Comparison of ENCODE assay signal across 8 cellular contexts in the genomic region with DNA sequence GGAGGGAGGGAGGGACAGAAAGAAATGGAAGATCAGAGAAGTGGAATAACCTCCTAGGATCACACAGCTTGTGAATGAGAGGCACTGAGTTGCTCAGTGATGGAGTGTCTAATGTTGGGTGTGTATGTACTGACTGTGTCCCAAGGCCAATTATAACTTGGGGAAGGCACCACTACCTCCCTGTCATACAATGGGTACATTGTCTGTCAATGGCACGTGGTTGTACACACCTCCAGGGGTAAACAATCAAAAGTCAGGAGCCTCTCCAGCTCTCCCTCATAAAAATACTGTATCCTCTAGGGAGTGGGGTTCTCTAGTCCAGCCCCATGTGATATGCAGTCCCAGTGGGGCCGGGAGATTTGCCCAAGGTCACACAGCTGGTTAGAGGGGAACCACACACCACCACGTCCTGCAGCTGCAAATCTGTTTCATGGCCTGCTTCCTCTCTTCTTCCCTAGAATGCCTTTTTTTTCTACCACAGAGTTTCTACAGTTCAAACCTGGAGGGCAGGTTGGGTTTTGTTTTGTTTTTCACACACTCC.
DNase-seq lines count a peak whose midpoint lies in the region; ATAC-seq and TF ChIP-seq lines count a peak whose summit lies in the region.

No MANE protein-coding gene starts in this region.

- H3K9me2 ChIP-seq in OCI-LY7 (ENCODE audit: insufficient read depth, low read length), result no peaks in the 10 kb centered on the region

- H3K27me3 Mint-ChIP-seq in activated T-cell treated with anti-CD3 and anti-CD28 coated beads, Interleukin-2, amount 50 U/mL, for 24 hours, result peaks cover 7% of the 10 kb centered on the region

- H3K9me3 ChIP-seq in OCI-LY7 (ENCODE audit: low read length), result peaks cover 11% of the 10 kb centered on the region

- no peaks in the 10 kb centered on the region for H4K20me1 ChIP-seq in OCI-LY7 (ENCODE audit: insufficient read depth, low read length)

- no peak overlapping the region for H3K27ac Mint-ChIP-seq in stimulated activated effector memory CD8-positive, alpha-beta T cell treated with anti-CD3 and anti-CD28 coated beads, Interleukin-12 subunit alpha, Interleukin-12 subunit beta, amount 100 ng/mL, for 72 hours
- H3K27ac Mint-ChIP-seq in activated T-cell treated with anti-CD3 and anti-CD28 coated beads, Interleukin-2, amount 50 U/mL, for 24 hours, result no peak overlapping the region

- no peaks in the 10 kb centered on the region for H3K36me3 Mint-ChIP-seq in stimulated activated effector memory CD8-positive, alpha-beta T cell treated with anti-CD3 and anti-CD28 coated beads, Interleukin-12 subunit alpha, Interleukin-12 subunit beta, amount 100 ng/mL, for 72 hours
- no peaks in the 10 kb centered on the region for H3K36me3 Mint-ChIP-seq in activated T-cell treated with anti-CD3 and anti-CD28 coated beads, Interleukin-2, amount 50 U/mL, for 24 hours (ENCODE audit: low read depth)

- no peak for TF ChIP-seq CTCF in OCI-LY7 (conservative IDR thresholded peaks at IDR 0.05; ENCODE audit: low read length)

- peak overlapping the region; percentile 66 for H3K27ac ChIP-seq in OCI-LY7 (ENCODE audit: low read depth, low read length, poor library complexity, severe bottlenecking)

- H2AFZ ChIP-seq in OCI-LY7 (ENCODE audit: low read length), result no peak overlapping the region

- POLR2A ChIA-PET in OCI-LY7 (lab: Charles Lee), result interaction anchor here (0.6 to 2.4 kb wide), 8 partner anchors 7 to 651 kb away, joined by 3 to 21 read pairs (median 4); a partner anchor contains a TSS

- peak overlapping the region; percentile 60 for H3K4me2 ChIP-seq in OCI-LY7 (ENCODE audit: low read length)

- H3K4me1 ChIP-seq in OCI-LY7 (ENCODE audit: insufficient read depth, low read length, poor library complexity, severe bottlenecking), result peaks cover 56% of the 10 kb centered on the region

- peak; percentile 56 for DNase-seq in NCI-H748 (lab: John Stamatoyannopoulos, UW; ENCODE audit: unreplicated experiment)
- DNase-seq in NCI-H748 treated with DMSO at 0.1 percent for 48 hours (lab: John Stamatoyannopoulos, UW), result no peak
- DNase-seq in OCI-LY7 (ENCODE audit: low spot score), result peak; percentile 93
- no peak for DNase-seq in stimulated activated effector memory CD8-positive, alpha-beta T cell treated with anti-CD3 and anti-CD28 coated beads, Interleukin-12 subunit alpha, Interleukin-12 subunit beta, amount 100 ng/mL, for 72 hours (ENCODE audit: low spot score in 2 of 2)
- DNase-seq in NCI-H1105 treated with DMSO at 0.1 percent for 48 hours (lab: John Stamatoyannopoulos, UW), result no peak
- no peak for DNase-seq in NCI-H510A (lab: John Stamatoyannopoulos, UW)
- no peak for DNase-seq in activated T-cell treated with anti-CD3 and anti-CD28 coated beads, Interleukin-2, amount 50 U/mL, for 24 hours

- H3K36me3 ChIP-seq in OCI-LY7 (ENCODE audit: insufficient read depth, low read length), result no peaks in the 10 kb centered on the region; the same call in 1 of the 2 replicates

- no peaks in the 10 kb centered on the region for H3K79me2 ChIP-seq in OCI-LY7 (ENCODE audit: insufficient read depth, low read depth, low read length)

- no peaks in the 10 kb centered on the region for H3K9me3 Mint-ChIP-seq in stimulated activated effector memory CD8-positive, alpha-beta T cell treated with anti-CD3 and anti-CD28 coated beads, Interleukin-12 subunit alpha, Interleukin-12 subunit beta, amount 100 ng/mL, for 72 hours
- H3K9me3 Mint-ChIP-seq in activated T-cell treated with anti-CD3 and anti-CD28 coated beads, Interleukin-2, amount 50 U/mL, for 24 hours, result no peaks in the 10 kb centered on the region

- peaks cover 53% of the 10 kb centered on the region for H3K4me1 Mint-ChIP-seq in stimulated activated effector memory CD8-positive, alpha-beta T cell treated with anti-CD3 and anti-CD28 coated beads, Interleukin-12 subunit alpha, Interleukin-12 subunit beta, amount 100 ng/mL, for 72 hours
- peaks cover 16% of the 10 kb centered on the region for H3K4me1 Mint-ChIP-seq in activated T-cell treated with anti-CD3 and anti-CD28 coated beads, Interleukin-2, amount 50 U/mL, for 24 hours (ENCODE audit: low read depth)

- peak; percentile 75 for ATAC-seq in HG02973 (IDR thresholded peaks at IDR 0.05; ENCODE audit: unreplicated experiment)
- ATAC-seq in stimulated activated effector memory CD8-positive, alpha-beta T cell treated with anti-CD3 and anti-CD28 coated beads, Interleukin-12 subunit alpha, Interleukin-12 subunit beta, amount 100 ng/mL, for 72 hours, result peak; percentile 27

- intact Hi-C loops in OCI-LY7 (cut with micrococcal nuclease; ENCODE audit: unreplicated experiment), result loop anchor here (1.0 to 5.0 kb wide), 6 partner anchors 8 to 174 kb away; a partner anchor contains a TSS

- no TSS peak for BruUV-seq in OCI-LY7 (replicated peaks; lab: Mats Ljungman, UMichigan)

- no peak overlapping the region for H3K4me3 ChIP-seq in OCI-LY7 (ENCODE audit: low read depth, low read length, poor library complexity, severe bottlenecking)

- H3K4me3 Mint-ChIP-seq in stimulated activated effector memory CD8-positive, alpha-beta T cell treated with anti-CD3 and anti-CD28 coated beads, Interleukin-12 subunit alpha, Interleukin-12 subunit beta, amount 100 ng/mL, for 72 hours, result no peak overlapping the region
- H3K4me3 Mint-ChIP-seq in activated T-cell treated with anti-CD3 and anti-CD28 coated beads, Interleukin-2, amount 50 U/mL, for 24 hours, result no peak overlapping the region

- CTCF ChIA-PET in OCI-LY7 (lab: Charles Lee; ENCODE audit: unreplicated experiment), result interaction anchor here (0.6 kb wide), 1 partner anchor 8 kb away, joined by 3 read pairs; no protein-coding TSS in a partner anchor

Comparison
In these comparisons a context has a peak if more than half of its experiments do, and no peak if none do; other contexts are left out.
1. DNase-seq: peak in NCI-H748 (single experiment) and OCI-LY7 (single experiment); none in NCI-H748 treated with DMSO at 0.1 percent for 48 hours (single experiment), stimulated activated effector memory CD8-positive, alpha-beta T cell treated with anti-CD3 and anti-CD28 coated beads, Interleukin-12 subunit alpha, Interleukin-12 subunit beta, amount 100 ng/mL, for 72 hours (0 of 2), NCI-H1105 treated with DMSO at 0.1 percent for 48 hours (single experiment), NCI-H510A (single experiment) and activated T-cell treated with anti-CD3 and anti-CD28 coated beads, Interleukin-2, amount 50 U/mL, for 24 hours (single experiment).